Comparison of ENCODE assay signal across 20 cellular contexts in the genomic region with DNA sequence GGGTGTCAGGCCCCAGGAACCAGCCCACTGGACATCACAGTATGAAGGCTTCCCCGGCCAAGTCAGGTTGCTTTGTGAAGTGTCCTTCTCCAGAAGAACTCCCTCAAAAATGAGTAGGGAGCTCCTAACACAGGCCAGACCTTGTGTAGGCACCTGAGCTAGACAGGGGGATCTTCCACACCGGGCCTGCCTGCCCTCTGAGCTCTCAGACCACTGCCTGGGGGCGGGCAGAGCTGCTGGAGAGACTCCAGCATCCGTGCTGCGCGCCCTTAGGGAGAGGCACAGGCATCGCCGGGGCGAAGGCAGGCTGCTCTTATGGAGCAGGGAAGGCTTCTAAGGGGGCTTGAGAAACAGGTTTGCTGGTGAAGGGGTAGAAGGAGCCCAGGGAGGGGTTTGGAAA. TPM values are rescaled to one million over a fixed set of nuclear protein-coding genes. Genes with fewer than 3 reads are reported as not detected.
"Had no signal": no experiment of that assay in that cellular context is flagged by ENCODE, and none has a peak within 500 bp of the region (broad histone marks: within the 10 kb centered on the region; RNA-seq: fewer than 3 reads in every experiment).

No MANE protein-coding gene starts in this region.

- H3K27ac ChIP-seq: colonic mucosa, parathyroid adenoma, skin epidermis, testis, upper lobe of right lung had no signal

- H3K27ac Mint-ChIP-seq: activated CD8-positive, alpha-beta memory T cell treated with anti-CD3 and anti-CD28 coated beads, Interleukin-2, amount 10 ng/mL, durations not matched to agents 7 days and 5 days; activated naive CD4-positive, alpha-beta T cell treated with anti-CD3 and anti-CD28 coated beads, Interleukin-2, amount 10 ng/mL, durations not matched to agents 7 days and 5 days; activated T-cell treated with anti-CD3 and anti-CD28 coated beads, Interleukin-2, amount 50 U/mL, for 24 hours; mesothelial cell of epicardium had no signal

- H3K9me3 Mint-ChIP-seq: activated naive CD4-positive, alpha-beta T cell treated with anti-CD3 and anti-CD28 coated beads, Interleukin-2, amount 10 ng/mL, durations not matched to agents 7 days and 5 days; activated T-cell treated with anti-CD3 and anti-CD28 coated beads, Interleukin-2, amount 50 U/mL, for 24 hours; mesothelial cell of epicardium had no signal

- H3K36me3 Mint-ChIP-seq: activated CD8-positive, alpha-beta memory T cell treated with anti-CD3 and anti-CD28 coated beads, Interleukin-2, amount 10 ng/mL, durations not matched to agents 7 days and 5 days; activated naive CD4-positive, alpha-beta T cell treated with anti-CD3 and anti-CD28 coated beads, Interleukin-2, amount 10 ng/mL, durations not matched to agents 7 days and 5 days; mesothelial cell of epicardium had no signal

- H3K4me3 ChIP-seq: colonic mucosa, skin epidermis, stomach, testis, upper lobe of right lung had no signal

- DNase-seq: activated CD4-positive, alpha-beta T cell treated with anti-CD3 and anti-CD28 coated beads, Interleukin-2, amount 50 U/mL, for 48 hours; activated CD4-positive, CD25-positive, alpha-beta regulatory T cell treated with anti-CD3 and anti-CD28 coated beads, Interleukin-2, amount 50 U/mL, for 72 hours; activated CD8-positive, alpha-beta memory T cell treated with anti-CD3 and anti-CD28 coated beads, Interleukin-2, amount 10 ng/mL, durations not matched to agents 7 days and 5 days; activated naive CD4-positive, alpha-beta T cell treated with anti-CD3 and anti-CD28 coated beads, Interleukin-2, amount 10 ng/mL, durations not matched to agents 7 days and 5 days; activated T-cell treated with anti-CD3 and anti-CD28 coated beads, Interleukin-2, amount 50 U/mL, for 24 hours; central memory CD4-positive, alpha-beta T cell; colonic mucosa; hippocampal formation; SK-N-SH; stimulated activated CD4-positive, alpha-beta T cell treated with anti-CD3 and anti-CD28 coated beads, Interleukin-4, amount 100 ng/mL, for 24 hours; stomach; T-helper 1 cell; T1000; testis; upper lobe of right lung had no signal

- H3K4me3 Mint-ChIP-seq: activated CD8-positive, alpha-beta memory T cell treated with anti-CD3 and anti-CD28 coated beads, Interleukin-2, amount 10 ng/mL, durations not matched to agents 7 days and 5 days; activated naive CD4-positive, alpha-beta T cell treated with anti-CD3 and anti-CD28 coated beads, Interleukin-2, amount 10 ng/mL, durations not matched to agents 7 days and 5 days; activated T-cell treated with anti-CD3 and anti-CD28 coated beads, Interleukin-2, amount 50 U/mL, for 24 hours; mesothelial cell of epicardium had no signal

- H3K9me3 ChIP-seq: colonic mucosa, SK-N-SH, stomach, testis, upper lobe of right lung had no signal

- ATAC-seq: activated CD8-positive, alpha-beta memory T cell treated with anti-CD3 and anti-CD28 coated beads, Interleukin-2, amount 10 ng/mL, durations not matched to agents 7 days and 5 days; upper lobe of right lung had no signal

- H3K36me3 ChIP-seq: colonic mucosa, stomach, upper lobe of right lung had no signal

- H3K27me3 ChIP-seq: testis had no signal

RNA-seq across cellular contexts. Expression of gene KCNJ5, which starts 4.3 kb away (rescaled TPM):
- total RNA-seq: activated CD8-positive, alpha-beta memory T cell treated with anti-CD3 and anti-CD28 coated beads, Interleukin-2, amount 10 ng/mL, durations not matched to agents 7 days and 5 days; myocyte had no signal

RNA-seq across cellular contexts. Expression of gene KCNJ1, which starts 28.4 kb away (rescaled TPM):
- total RNA-seq: activated CD8-positive, alpha-beta memory T cell treated with anti-CD3 and anti-CD28 coated beads, Interleukin-2, amount 10 ng/mL, durations not matched to agents 7 days and 5 days; colonic mucosa; kidney epithelial cell; mesothelial cell of epicardium; stomach had no signal
- polyA plus RNA-seq: SK-N-SH had no signal

RNA-seq across cellular contexts. Expression of gene TP53AIP1, which starts 47.2 kb away (rescaled TPM):
- total RNA-seq: activated CD8-positive, alpha-beta memory T cell treated with anti-CD3 and anti-CD28 coated beads, Interleukin-2, amount 10 ng/mL, durations not matched to agents 7 days and 5 days; kidney epithelial cell; stomach; upper lobe of right lung had no signal
